8 cellular contexts compared by ENCODE assay signal in genomic region chr5:179732412-179732917, GRCh38. TPM values are rescaled to one million over a fixed set of nuclear protein-coding genes. Genes with fewer than 3 reads are reported as not detected.
A peak's percentile ranks its signal among the peaks of the same experiment; 100 is the strongest.
DNase-seq lines count a peak whose midpoint lies in the region; ATAC-seq and TF ChIP-seq lines count a peak whose summit lies in the region.

Gene MAML1, plus strand, starts transcription at chr5:179732822. Its CDS starts 291 bp downstream, at chr5:179733113.

- H3K4me3 Mint-ChIP-seq in CD8-positive, alpha-beta T cell = peak within 1 kb of the TSS; percentile 95

- no peak for TF ChIP-seq CTCF in CD8-positive, alpha-beta T cell (IDR thresholded peaks at IDR 0.05)
- no peak for TF ChIP-seq CTCF in lower lobe of right lung (IDR thresholded peaks at IDR 0.05)

- CTCF ChIA-PET in CD8-positive, alpha-beta T cell (lab: Charles Lee) = interaction anchor here (0.9 to 2.7 kb wide), 4 partner anchors 9 to 70 kb away, joined by 3 to 12 read pairs (median 4); no protein-coding TSS in a partner anchor

- no peaks in the 10 kb centered on the region for H3K9me3 ChIP-seq in CD8-positive, alpha-beta T cell (ENCODE audit: low read length)
- H3K9me3 ChIP-seq in ectodermal cell (ENCODE audit: control insufficient read depth, low read length) = no peaks in the 10 kb centered on the region
- no peaks in the 10 kb centered on the region for H3K9me3 ChIP-seq in lower lobe of right lung

- no peaks in the 10 kb centered on the region for H3K27me3 Mint-ChIP-seq in CD8-positive, alpha-beta T cell (ENCODE audit: low read depth)

- no peaks in the 10 kb centered on the region for H3K9me3 Mint-ChIP-seq in CD8-positive, alpha-beta T cell

- intact Hi-C loops in CD8-positive, alpha-beta T cell (cut with DNase I, micrococcal nuclease) = loop anchor here (1.0 to 10.0 kb wide), 10 partner anchors 34 to 1106 kb away; partner anchors contain the start of genes CANX (in 2 of the 2), HNRNPH1 (in 2 of the 2), CLK4 (in 1 of the 2) and RUFY1 (in 1 of the 2)
- intact Hi-C loops in lower lobe of right lung (cut with DNase I) = no loop called here

- H3K4me1 Mint-ChIP-seq in CD8-positive, alpha-beta T cell (ENCODE audit: low read depth) = peaks cover 40% of the 10 kb centered on the region

- peaks cover 49% of the 10 kb centered on the region for H3K36me3 Mint-ChIP-seq in CD8-positive, alpha-beta T cell

- ATAC-seq in CD8-positive, alpha-beta T cell = peak; percentile 93
- ATAC-seq in GM19467 (IDR thresholded peaks at IDR 0.05; ENCODE audit: unreplicated experiment) (peak; percentile 97), lower lobe of right lung (peak; percentile 99 to 100)

- peak within 1 kb of the TSS; percentile 91 for H3K27ac ChIP-seq in CD8-positive, alpha-beta T cell (ENCODE audit: low read depth, low read length)
- H3K27ac ChIP-seq in ectodermal cell (ENCODE audit: insufficient read depth, low read depth, low read length, poor library complexity, severe bottlenecking) = peak within 1 kb of the TSS; percentile 84
- H3K27ac ChIP-seq in lower lobe of right lung = peak within 1 kb of the TSS; percentile 94

- H3K4me1 ChIP-seq in CD8-positive, alpha-beta T cell (ENCODE audit: insufficient read depth, low read length) = peaks cover 28% of the 10 kb centered on the region
- H3K4me1 ChIP-seq in ectodermal cell (ENCODE audit: control insufficient read depth, insufficient read depth, low read length) (no peaks in the 10 kb centered on the region), lower lobe of right lung (peaks cover 49% of the 10 kb centered on the region)

- 1% methylated on average over 41 of the region's 41 CpGs for WGBS in ectodermal cell, 2 experiments

- peak within 1 kb of the TSS; percentile 52 for H3K4me3 ChIP-seq in CD8-positive, alpha-beta T cell (ENCODE audit: low read depth, low read length)
- H3K4me3 ChIP-seq in ectodermal cell (ENCODE audit: insufficient read depth, low read depth, low read length) (peak within 1 kb of the TSS; percentile 85), lower lobe of right lung (peak within 1 kb of the TSS; percentile 77)

- peak; percentile 98 to 100 (median 99) for DNase-seq in CD8-positive, alpha-beta T cell
- peak; percentile 95 for DNase-seq in HS-27A (ENCODE audit: low read depth)
- DNase-seq in NK-92 (lab: John Stamatoyannopoulos, UW; ENCODE audit: unreplicated experiment) = peak; percentile 90
- DNase-seq in activated CD8-positive, alpha-beta memory T cell treated with anti-CD3 and anti-CD28 coated beads for 1 hour (ENCODE audit: extremely low read depth in 1 of 2, low read depth in 1 of 2) = peak; percentile 98
- DNase-seq in lower lobe of right lung = peak; percentile 100
- DNase-seq in stimulated activated CD4-positive, alpha-beta T cell treated with anti-CD3 and anti-CD28 coated beads, TNF-alpha, amount 100 ng/mL, for 24 hours (ENCODE audit: low read depth in 3 of 3) = peak; percentile 98 to 99 (median 98)

- POLR2A ChIA-PET in CD8-positive, alpha-beta T cell (lab: Charles Lee) = interaction anchor here (0.6 to 2.8 kb wide), 19 partner anchors 9 to 174 kb away, joined by 3 to 22 read pairs (median 3); partner anchors contain the start of genes CANX, HNRNPH1, MRNIP and SQSTM1

- no peaks in the 10 kb centered on the region for H3K27me3 ChIP-seq in CD8-positive, alpha-beta T cell (ENCODE audit: insufficient read depth, low read length)
- H3K27me3 ChIP-seq in ectodermal cell (ENCODE audit: control insufficient read depth, insufficient read depth, low read length, poor library complexity, severe bottlenecking) (no peaks in the 10 kb centered on the region), lower lobe of right lung (ENCODE audit: low read depth) (no peaks in the 10 kb centered on the region)

- H3K36me3 ChIP-seq in CD8-positive, alpha-beta T cell (ENCODE audit: insufficient read depth, low read length) = peaks cover 11% of the 10 kb centered on the region
- peaks cover 24% of the 10 kb centered on the region for H3K36me3 ChIP-seq in ectodermal cell (ENCODE audit: control insufficient read depth, insufficient read depth, low read length)
- H3K36me3 ChIP-seq in lower lobe of right lung = peaks cover 39% of the 10 kb centered on the region

- H3K27ac Mint-ChIP-seq in CD8-positive, alpha-beta T cell = peak within 1 kb of the TSS; percentile 97

RNA-seq across cellular contexts. Expression of gene MAML1, which starts in this region (rescaled TPM):
- total RNA-seq in CD8-positive, alpha-beta T cell = 10 to 100 TPM; 23.4 to 26.9 TPM
- 57.2 TPM for polyA plus RNA-seq in ectodermal cell (2013, experiment 1 of 4)
- polyA plus RNA-seq in ectodermal cell (2013, experiment 2 of 4) = 52.8 TPM
- polyA plus RNA-seq in ectodermal cell (2013, experiment 3 of 4) = 41.9 TPM
- 47.6 TPM for polyA plus RNA-seq in ectodermal cell (2013, experiment 4 of 4)
- total RNA-seq in lower lobe of right lung = 27.8 TPM

Comparison
In these comparisons a context has a peak if more than half of its experiments do, and no peak if none do; other contexts are left out.
1. Peak in every context shown above with its lines: DNase-seq, ATAC-seq, H3K4me3 ChIP-seq and H3K27ac ChIP-seq.